Comparison of ENCODE assay signal across 6 cellular contexts in genomic region chr15:95622843-95623242, GRCh38.
"Had no signal": no experiment of that assay in that cellular context is flagged by ENCODE, and none has a peak within 500 bp of the region (broad histone marks: within the 10 kb centered on the region; RNA-seq: fewer than 3 reads in every experiment).

No MANE protein-coding gene starts in this region.

- ATAC-seq: GM23338 had no signal

- H3K4me3 Mint-ChIP-seq: GM23338, H9, HFFc6 had no signal

- H3K27ac Mint-ChIP-seq: GM23338, H9, HFFc6 had no signal

- DNase-seq: H9, HCEC 1CT, HFFc6, IMR-90, KBM-7 had no signal

- H3K9me3 Mint-ChIP-seq: GM23338 had no signal

- H3K4me3 ChIP-seq: GM23338 had no signal
